In the genomic region with DNA sequence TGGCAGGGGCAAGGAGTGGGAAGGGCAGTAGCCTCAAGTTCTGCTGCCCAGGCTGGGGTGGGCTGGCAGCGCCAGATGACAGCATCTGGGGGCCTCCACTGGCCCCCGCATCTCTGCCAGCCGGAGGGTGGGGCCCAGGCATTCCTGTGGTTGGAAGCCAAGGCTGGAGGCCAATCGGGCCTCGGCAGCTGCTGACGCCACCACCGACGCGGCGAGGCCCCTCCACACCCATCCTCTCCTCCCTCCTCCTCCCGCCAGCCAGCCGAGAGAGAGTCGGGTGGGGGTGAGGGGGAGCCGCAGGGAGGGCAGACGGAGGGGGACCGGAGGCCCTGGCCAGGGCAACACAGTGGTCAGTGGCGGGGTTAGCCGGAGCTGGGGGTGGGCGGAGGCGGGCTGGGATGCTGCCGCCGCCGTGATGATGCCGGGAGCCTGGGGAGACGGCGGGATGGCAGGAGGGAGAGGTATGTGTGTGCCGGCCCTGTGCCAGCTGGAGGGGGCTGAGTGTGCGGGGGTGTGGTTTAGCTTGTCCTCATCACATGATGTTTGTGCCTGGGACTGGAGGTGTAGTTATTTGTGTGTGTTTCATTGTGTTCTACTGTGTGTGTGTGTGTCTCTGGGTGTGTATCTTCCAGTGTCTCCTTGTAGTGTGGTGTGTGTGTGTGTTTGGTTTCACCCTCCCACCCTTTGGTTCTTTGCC, we compare ENCODE assay signal across 9 cellular contexts. TPM values are rescaled to one million over a fixed set of nuclear protein-coding genes. Genes with fewer than 3 reads are reported as not detected.
DNase-seq lines count a peak whose midpoint lies in the region; ATAC-seq and TF ChIP-seq lines count a peak whose summit lies in the region.
"Had no signal": no experiment of that assay in that cellular context is flagged by ENCODE, and none has a peak within 500 bp of the region (broad histone marks: within the 10 kb centered on the region; RNA-seq: fewer than 3 reads in every experiment).

No MANE protein-coding gene starts in this region.

- DNase-seq in AG10803 (ENCODE audit: low read depth) (peak; percentile 96), NCI-H1105 treated with DMSO at 0.1 percent for 48 hours (lab: John Stamatoyannopoulos, UW) (peak; percentile 47), right lobe of liver (peak; percentile 49 to 69 (median 55)), thoracic aorta (ENCODE audit: low spot score) (no peak), NCI-H1048 (lab: John Stamatoyannopoulos, UW) (no peak)
- no peak for DNase-seq in stimulated activated CD8-positive, alpha-beta memory T cell treated with anti-CD3 and anti-CD28 coated beads, Interleukin-4, amount 100 ng/mL, for 48 hours
- DNase-seq in effector CD8-positive, alpha-beta T cell (lab: John Stamatoyannopoulos, UW), result no peak

- H3K36me3 ChIP-seq in right lobe of liver (no peaks in the 10 kb centered on the region), thoracic aorta (peaks cover 32% of the 10 kb centered on the region)

- H3K27me3 ChIP-seq in right lobe of liver (no peaks in the 10 kb centered on the region), thoracic aorta (replicated peaks; ENCODE audit: insufficient read depth) (no peaks in the 10 kb centered on the region)

- H3K27ac ChIP-seq in cingulate gyrus (ENCODE audit: low read depth, low read length) (peak overlapping the region; percentile 91), right lobe of liver (peak overlapping the region; percentile 4 to 13 (median 13)), thoracic aorta (peak overlapping the region; percentile 96 to 100)

- H3K4me3 ChIP-seq in AG10803 (ENCODE audit: low read length) (peak overlapping the region; percentile 74), right lobe of liver (no peak overlapping the region), thoracic aorta (peak overlapping the region; percentile 80)
- H3K4me3 ChIP-seq: GM12878 had no signal

- H3K9me3 ChIP-seq in right lobe of liver, result no peaks in the 10 kb centered on the region
- H3K9me3 ChIP-seq in thoracic aorta, result no peaks in the 10 kb centered on the region

- intact Hi-C loops in right lobe of liver (cut with DNase I), result no loop called here

- TF ChIP-seq CTCF in AG10803 (conservative IDR thresholded peaks at IDR 0.05; ENCODE audit: low read length), result no peak
- TF ChIP-seq CTCF in right lobe of liver (IDR thresholded peaks at IDR 0.05), result no peak
- no peak for TF ChIP-seq CTCF in thoracic aorta (IDR thresholded peaks at IDR 0.05)

- peak; percentile 50 to 76 (median 66) for ATAC-seq in right lobe of liver
- ATAC-seq in thoracic aorta (ENCODE audit: insufficient number of reproducible peaks, low FRiP score, low read depth), result peak; percentile 76
- ATAC-seq: GM12878 had no signal

- no peak for TF ChIP-seq POLR2A in right lobe of liver (IDR thresholded peaks at IDR 0.05)

- 38% methylated on average over 8 of the region's 28 CpGs for WGBS in right lobe of liver (ENCODE audit: insufficient coverage, low coverage, low lambda C conversion rate, missing lambda C conversion rate)

- H3K4me1 ChIP-seq in right lobe of liver (no peaks in the 10 kb centered on the region), thoracic aorta (ENCODE audit: control insufficient read depth in 1 of 2, low read depth in 2 of 2) (peaks cover 26 to 59% of the 10 kb centered on the region in 2 donors)

RNA-seq across cellular contexts. Expression of gene ARHGAP23, which starts 36.6 kb away (rescaled TPM):
- 1 to 10 TPM; 1.4 to 9.5 (median 3.8) TPM for total RNA-seq in right lobe of liver
- total RNA-seq in thoracic aorta, result 10 to 100 TPM; 87.1 to 89.2 TPM

Comparison
In these comparisons a context has a peak if more than half of its experiments do, and no peak if none do; other contexts are left out.
1. DNase-seq: peak in AG10803 (single experiment), NCI-H1105 treated with DMSO at 0.1 percent for 48 hours (single experiment) and right lobe of liver (3 of 3); none in thoracic aorta (single experiment), stimulated activated CD8-positive, alpha-beta memory T cell treated with anti-CD3 and anti-CD28 coated beads, Interleukin-4, amount 100 ng/mL, for 48 hours (single experiment), effector CD8-positive, alpha-beta T cell (single experiment) and NCI-H1048 (single experiment).
2. H3K4me3 ChIP-seq: peak in AG10803 (single experiment) and thoracic aorta (single experiment); none in right lobe of liver (0 of 3).
3. H3K27ac ChIP-seq: peak in every context shown above with its lines; median percentile 98 in thoracic aorta; 91 in cingulate gyrus; 13 in right lobe of liver.
4. RNA of gene ARHGAP23, which starts 36.6 kb away (total RNA-seq): 87.1 to 89.2 TPM in thoracic aorta; 1.4 to 9.5 TPM in right lobe of liver; every median in the first group is over 4 times any median in the second.